In the genomic region with DNA sequence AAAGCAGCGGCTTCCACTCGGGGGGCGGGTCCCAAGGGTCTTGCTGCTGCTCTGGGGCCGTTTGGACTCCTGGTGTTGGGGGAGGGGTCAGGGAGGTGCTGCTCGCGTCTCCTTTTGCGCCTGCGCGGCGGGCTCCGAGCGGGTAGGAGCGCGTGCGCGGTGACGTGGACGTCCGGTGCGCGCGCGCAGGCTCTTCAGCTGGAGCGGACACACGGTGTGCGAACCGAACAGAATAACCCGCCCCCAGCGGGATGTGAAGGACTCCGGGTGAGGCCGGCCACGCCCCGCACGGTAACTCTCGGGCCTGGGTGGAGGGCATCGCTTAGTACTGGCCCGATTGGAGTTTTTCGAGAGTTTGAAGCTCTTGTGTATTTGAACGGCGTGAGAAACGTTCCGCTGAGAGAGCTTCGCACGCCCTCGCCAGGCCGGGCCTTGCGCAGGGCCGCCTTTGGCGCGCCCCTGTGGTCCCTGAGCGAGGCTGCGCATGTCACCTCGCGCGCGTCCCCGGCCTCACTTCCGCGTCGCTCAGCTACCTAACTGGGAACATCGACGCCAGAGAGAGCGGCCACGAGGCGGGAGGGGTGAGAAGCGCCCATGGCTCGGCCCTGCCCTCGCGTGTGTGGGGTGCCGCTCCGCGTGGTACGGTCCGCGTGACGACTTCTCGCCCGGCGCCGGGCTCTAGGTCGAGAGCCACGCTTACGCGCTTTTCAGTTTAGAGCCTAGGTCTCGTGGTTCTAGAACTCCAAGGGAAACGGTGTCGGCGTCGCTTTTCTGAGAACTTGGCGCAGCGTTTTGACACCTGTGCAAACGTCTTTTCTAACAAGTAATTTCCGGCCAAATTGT, we compare ENCODE assay signal across 8 cellular contexts. TPM values are rescaled to one million over a fixed set of nuclear protein-coding genes. Genes with fewer than 3 reads are reported as not detected.
DNase-seq lines count a peak whose midpoint lies in the region; ATAC-seq and TF ChIP-seq lines count a peak whose summit lies in the region.

TSS of gene MGA (plus strand) at position 171 of the 843 bp plus-strand sequence.

- H3K27ac Mint-ChIP-seq in H9 = peak within 1 kb of the TSS; percentile 8 to 94 (median 93); a peak in 5 of 7 replicates
- peak within 1 kb of the TSS; percentile 89 for H3K27ac Mint-ChIP-seq in activated naive CD8-positive, alpha-beta T cell treated with anti-CD3 and anti-CD28 coated beads for 36 hours

- H2BK12ac ChIP-seq in H9 (ENCODE audit: insufficient read length, low read depth, low read length) = no peak within 1 kb of the TSS

- H3K4ac ChIP-seq in H9 (ENCODE audit: low read depth, low read length) = no peak within 1 kb of the TSS

- H4K20me1 ChIP-seq in H9 (ENCODE audit: control insufficient read depth, insufficient read depth, insufficient read length) = no peaks in the 10 kb centered on the region
- peaks cover 32% of the 10 kb centered on the region for H4K20me1 ChIP-seq in SK-N-SH (ENCODE audit: insufficient read depth)

- H3K4me1 ChIP-seq in H9 (ENCODE audit: insufficient read depth, low read length) = no peaks in the 10 kb centered on the region; the same call in 1 of the 2 replicates
- H3K4me1 ChIP-seq in SK-N-SH (ENCODE audit: control insufficient read depth in 1 of 2, insufficient read depth in 2 of 2, low read depth in 1 of 2, low read length in 1 of 2) = peaks cover 16 to 21% of the 10 kb centered on the region in 2 experiments; a peak in 3 of 4 replicates
- no peaks in the 10 kb centered on the region for H3K4me1 ChIP-seq in parathyroid adenoma
- peaks cover 0 to 32% (median 14%) of the 10 kb centered on the region in 4 donors for H3K4me1 ChIP-seq in tibial artery

- no peak within 1 kb of the TSS for H3K23ac ChIP-seq in H9 (ENCODE audit: insufficient read length, low read depth, low read length)

- peak; percentile 18; the same call in 1 of the 2 replicates for TF ChIP-seq RAD21 in SK-N-SH (IDR thresholded peaks at IDR 0.05; ENCODE audit: low read length)

- no CpG with 5 or more reads among the region's 93 CpGs for WGBS in H9 (ENCODE audit: extremely low coverage, insufficient read length, low lambda C conversion rate)
- WGBS in SK-N-SH (ENCODE audit: low lambda C conversion rate) = 3% methylated on average over 41 of the region's 93 CpGs

- no peak within 1 kb of the TSS for H2BK20ac ChIP-seq in H9 (ENCODE audit: low read depth, low read length, poor library complexity, severe bottlenecking)

- no peak within 1 kb of the TSS for H3T11ph ChIP-seq in H9 (ENCODE audit: low read length)

- peaks cover 17% of the 10 kb centered on the region for H3K23me2 ChIP-seq in H9 (ENCODE audit: insufficient read length, low read depth, low read length, poor library complexity, severe bottlenecking)

- peak within 1 kb of the TSS; percentile 89 for H3K14ac ChIP-seq in H9 (ENCODE audit: insufficient read depth, low read length)

- peaks cover 44% of the 10 kb centered on the region for H3K27me3 Mint-ChIP-seq in H9 (ENCODE audit: low read depth)
- peaks cover 16% of the 10 kb centered on the region for H3K27me3 Mint-ChIP-seq in activated naive CD8-positive, alpha-beta T cell treated with anti-CD3 and anti-CD28 coated beads for 36 hours

- no peak within 1 kb of the TSS for H2AK5ac ChIP-seq in H9 (ENCODE audit: insufficient read length, low read length)

- TF ChIP-seq EP300 in SK-N-SH (IDR thresholded peaks at IDR 0.05; ENCODE audit: borderline replicate concordance in 1 of 2, low read depth in 1 of 2, low read length in 1 of 2) = peak; percentile 7 to 26; a peak in 1 of 4 replicates

- H3K4me1 Mint-ChIP-seq in H9 = peaks cover 18 to 27% of the 10 kb centered on the region in 2 experiments
- H3K4me1 Mint-ChIP-seq in activated naive CD8-positive, alpha-beta T cell treated with anti-CD3 and anti-CD28 coated beads for 36 hours = peaks cover 33% of the 10 kb centered on the region

- intact Hi-C loops in Right ventricle myocardium superior (cut with DNase I) (loop anchor here (5.0 kb wide), 1 partner anchor 38 kb away; no protein-coding TSS in a partner anchor), tibial artery (cut with DNase I; ENCODE audit: low total_unique reads) (loop anchor here (5.0 to 10.0 kb wide), 2 partner anchors 38 to 856 kb away; partner anchors contain the start of genes DNAJC17 and ZFYVE19)

- peaks cover 4% of the 10 kb centered on the region for H3K79me1 ChIP-seq in H9 (ENCODE audit: insufficient read depth, low read depth, low read length, poor library complexity, severe bottlenecking)

- POLR2A ChIA-PET in SK-N-SH (lab: Yijun Ruan, JAX) = interaction anchor here (0.5 to 1.2 kb wide), 5 partner anchors 12 to 727 kb away, joined by 3 to 5 read pairs (median 3); no protein-coding TSS in a partner anchor

- H3K9ac ChIP-seq in H9 (ENCODE audit: extremely low read depth, insufficient read length, low read length) (peak within 1 kb of the TSS; percentile 23), SK-N-SH (peak within 1 kb of the TSS; percentile 45), parathyroid adenoma (no peak within 1 kb of the TSS)

- H3F3A ChIP-seq in SK-N-SH (replicated peaks; ENCODE audit: insufficient read depth) = peaks cover 33% of the 10 kb centered on the region

- peak within 1 kb of the TSS; percentile 85 to 91 for H3K4me3 Mint-ChIP-seq in H9
- peak within 1 kb of the TSS; percentile 85 for H3K4me3 Mint-ChIP-seq in activated naive CD8-positive, alpha-beta T cell treated with anti-CD3 and anti-CD28 coated beads for 36 hours

- no peaks in the 10 kb centered on the region for H3K9me3 ChIP-seq in H9 (ENCODE audit: control insufficient read depth, low read depth, low read length)
- no peaks in the 10 kb centered on the region for H3K9me3 ChIP-seq in SK-N-SH
- no peaks in the 10 kb centered on the region for H3K9me3 ChIP-seq in parathyroid adenoma (ENCODE audit: control insufficient read depth, low read length)
- no peaks in the 10 kb centered on the region for H3K9me3 ChIP-seq in tibial artery

- ATAC-seq in Right ventricle myocardium superior (ENCODE audit: poor library complexity) = peak; percentile 94

- H4K91ac ChIP-seq in H9 (ENCODE audit: insufficient read length, low read depth, low read length) = no peak within 1 kb of the TSS

- H2BK5ac ChIP-seq in H9 (ENCODE audit: insufficient read length, low read length) = no peak within 1 kb of the TSS

- H3K36me3 ChIP-seq in SK-N-SH (replicated peaks in 1 of 2; ENCODE audit: control insufficient read depth in 1 of 2, insufficient read depth in 2 of 2, low read length in 1 of 2) (no peaks in the 10 kb centered on the region), parathyroid adenoma (ENCODE audit: control insufficient read depth, insufficient read depth, low read length) (no peaks in the 10 kb centered on the region), tibial artery (no peaks in the 10 kb centered on the region)

- no peak within 1 kb of the TSS for H2BK15ac ChIP-seq in H9 (ENCODE audit: low read depth, low read length)

- H3K9me3 Mint-ChIP-seq in H9 = peaks cover 0 to 2% of the 10 kb centered on the region in 2 experiments; a peak in 2 of 5 replicates
- H3K9me3 Mint-ChIP-seq in activated naive CD8-positive, alpha-beta T cell treated with anti-CD3 and anti-CD28 coated beads for 36 hours = peaks cover 3% of the 10 kb centered on the region

- H3K79me2 ChIP-seq in H9 (ENCODE audit: insufficient read depth, low read length) (peaks cover 7% of the 10 kb centered on the region; the same call in 1 of the 2 replicates), SK-N-SH (ENCODE audit: insufficient read depth) (peaks cover 49% of the 10 kb centered on the region), parathyroid adenoma (peaks cover 3% of the 10 kb centered on the region)

- CTCF ChIA-PET in SK-N-SH (lab: Yijun Ruan, JAX) = interaction anchor here (0.6 to 2.1 kb wide), 9 partner anchors 11 to 130 kb away, joined by 3 to 7 read pairs (median 5); no protein-coding TSS in a partner anchor

- peak; percentile 29; the same call in 2 of the 3 replicates for TF ChIP-seq CTCF in H9 (conservative IDR thresholded peaks at IDR 0.05)
- peak; percentile 30; the same call in 1 of the 2 replicates for TF ChIP-seq CTCF in SK-N-SH (IDR thresholded peaks at IDR 0.05)
- TF ChIP-seq CTCF in parathyroid adenoma (IDR thresholded peaks at IDR 0.05) = peak; percentile 11
- TF ChIP-seq CTCF in tibial artery (IDR thresholded peaks at IDR 0.05) = no peak

- no peaks in the 10 kb centered on the region for H3K9me2 ChIP-seq in SK-N-SH

- H2AFZ ChIP-seq in H9 (ENCODE audit: low read length) (no peak within 1 kb of the TSS), SK-N-SH (ENCODE audit: low read depth) (peak within 1 kb of the TSS; percentile 95), parathyroid adenoma (peak within 1 kb of the TSS; percentile 96)

- no peak within 1 kb of the TSS for H4K5ac ChIP-seq in H9 (ENCODE audit: insufficient read length, low read depth, low read length)

- H3K4me2 ChIP-seq in H9 (ENCODE audit: insufficient read depth, insufficient read length, low read length) (peak within 1 kb of the TSS; percentile 81), SK-N-SH (peak within 1 kb of the TSS; percentile 97), parathyroid adenoma (ENCODE audit: low read length) (peak within 1 kb of the TSS; percentile 98)

- H3K36me3 Mint-ChIP-seq in H9 (ENCODE audit: insufficient read depth in 1 of 3, low read depth in 3 of 3) = no peaks in the 10 kb centered on the region
- H3K36me3 Mint-ChIP-seq in activated naive CD8-positive, alpha-beta T cell treated with anti-CD3 and anti-CD28 coated beads for 36 hours = peaks cover 13% of the 10 kb centered on the region

- DNase-seq in GM04503 (ENCODE audit: low read depth) = peak; percentile 70
- DNase-seq in H9 = peak; percentile 95
- peak; percentile 92 for DNase-seq in M059J (ENCODE audit: low read depth)
- DNase-seq in SK-N-SH = peak; percentile 97
- DNase-seq in activated naive CD8-positive, alpha-beta T cell treated with anti-CD3 and anti-CD28 coated beads for 36 hours = peak; percentile 92
- DNase-seq in Right ventricle myocardium superior = peak; percentile 96
- DNase-seq in tibial artery = peak; percentile 82 to 92

- H3K4me3 ChIP-seq in SK-N-SH (ENCODE audit: low read depth in 2 of 2, low read length in 1 of 2) (peak within 1 kb of the TSS; percentile 55 to 67), parathyroid adenoma (ENCODE audit: low read depth, low read length) (peak within 1 kb of the TSS; percentile 69), tibial artery (peak within 1 kb of the TSS; percentile 53 to 62)

- peaks cover 4% of the 10 kb centered on the region; the same call in 1 of the 2 replicates for H3K27me3 ChIP-seq in H9 (ENCODE audit: insufficient read depth, low read length)
- no peaks in the 10 kb centered on the region for H3K27me3 ChIP-seq in SK-N-SH (ENCODE audit: insufficient read depth)
- no peaks in the 10 kb centered on the region for H3K27me3 ChIP-seq in parathyroid adenoma (ENCODE audit: control insufficient read depth, insufficient read depth, low read length)
- no peaks in the 10 kb centered on the region for H3K27me3 ChIP-seq in tibial artery

- no peak within 1 kb of the TSS for H4K8ac ChIP-seq in H9 (replicated peaks; ENCODE audit: insufficient read length, low read depth, low read length)

- H3K27ac ChIP-seq in H9 (ENCODE audit: insufficient read length, low read depth, low read length) = no peak within 1 kb of the TSS
- peak within 1 kb of the TSS; percentile 81 to 91 for H3K27ac ChIP-seq in SK-N-SH (ENCODE audit: low read depth in 2 of 2, low read length in 1 of 2)
- peak within 1 kb of the TSS; percentile 72 for H3K27ac ChIP-seq in parathyroid adenoma
- peak within 1 kb of the TSS; percentile 75 to 82 for H3K27ac ChIP-seq in tibial artery

- H3K56ac ChIP-seq in H9 (ENCODE audit: insufficient read length, low read depth, low read length) = no peak within 1 kb of the TSS

- peak within 1 kb of the TSS; percentile 75 for H3K18ac ChIP-seq in H9 (ENCODE audit: insufficient read length, low read depth, low read length)

- H2BK120ac ChIP-seq in H9 (ENCODE audit: low read depth, low read length, poor library complexity, severe bottlenecking) = no peak within 1 kb of the TSS

RNA-seq across cellular contexts. Expression of gene MGA, which starts in this region (rescaled TPM):
- total RNA-seq in H9 (2021) (57.3 and 62.7 TPM in 2 replicates), Right ventricle myocardium superior (25.0 TPM)
- 13.8 and 26.7 TPM in 2 replicates for total RNA-seq in M059J (2014; rRNA removed; shearing (Covaris generic))
- polyA plus RNA-seq in SK-N-SH (2012; rRNA removed) = 2.3 and 2.9 TPM in 2 replicates
- polyA plus RNA-seq in SK-N-SH (2012; cell fraction: cytosol; rRNA removed) = 2.2 and 2.5 TPM in 2 replicates
- 3.7 and 6.4 TPM in 2 replicates for polyA plus RNA-seq in SK-N-SH (2012; cell fraction: nucleus; rRNA removed)
- total RNA-seq in activated naive CD8-positive, alpha-beta T cell treated with anti-CD3 and anti-CD28 coated beads for 36 hours = 10 to 100 TPM; 30.5 to 32.0 TPM

Comparison
In these comparisons a context has a peak if more than half of its experiments do, and no peak if none do; other contexts are left out.
1. CTCF ChIP-seq: peak in H9 (single experiment), SK-N-SH (single experiment) and parathyroid adenoma (single experiment); none in tibial artery (0 of 2).
2. Peak in every context shown above with its lines, with median percentiles within 50 percentile points of each other: DNase-seq, H3K4me2 ChIP-seq and H3K4me3 ChIP-seq.